In the genomic region with DNA sequence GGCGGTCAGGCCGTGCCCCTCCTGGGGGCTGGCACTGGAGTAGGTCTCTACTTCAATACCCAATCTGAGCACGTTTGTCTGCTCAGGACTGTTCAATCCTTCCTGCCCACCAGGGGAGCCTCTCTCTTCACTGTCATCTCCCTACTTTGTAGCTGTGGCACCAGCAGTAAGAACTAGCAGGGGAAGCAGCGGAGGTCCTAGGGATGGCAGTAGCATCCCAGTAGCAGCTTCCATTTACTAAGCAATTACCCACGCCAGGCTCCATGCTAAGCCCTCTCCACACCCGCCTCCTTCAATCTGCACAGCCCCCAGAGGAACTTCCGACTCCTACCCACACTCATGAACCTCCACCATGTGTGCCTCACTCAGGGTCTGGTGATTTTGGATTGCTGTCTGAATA, we compare ENCODE assay signal across 22 cellular contexts. TPM values are rescaled to one million over a fixed set of nuclear protein-coding genes. Genes with fewer than 3 reads are reported as not detected.
A peak's percentile ranks its signal among the peaks of the same experiment; 100 is the strongest.
DNase-seq lines count a peak whose midpoint lies in the region; ATAC-seq, FAIRE-seq and TF ChIP-seq lines count a peak whose summit lies in the region.
"Had no signal": no experiment of that assay in that cellular context is flagged by ENCODE, and none has a peak within 500 bp of the region (broad histone marks: within the 10 kb centered on the region; RNA-seq: fewer than 3 reads in every experiment).

No MANE protein-coding gene starts in this region.

- no peak for TF ChIP-seq RAD21 in A549 (conservative IDR thresholded peaks at IDR 0.05 in 1 of 2, IDR thresholded peaks at IDR 0.05 in 1 of 2)

- no peaks in the 10 kb centered on the region for H3K79me1 ChIP-seq in mesenchymal stem cell (replicated peaks; ENCODE audit: low read length, poor library complexity, severe bottlenecking)

- H3K18ac ChIP-seq in mesenchymal stem cell (ENCODE audit: low read depth in 1 of 2, low read length in 2 of 2) = no peak overlapping the region

- H3K4me1 ChIP-seq in A549 = no peaks in the 10 kb centered on the region
- no peaks in the 10 kb centered on the region for H3K4me1 ChIP-seq in Panc1 (ENCODE audit: control insufficient read depth, insufficient read depth, low read length)
- H3K4me1 ChIP-seq in mesenchymal stem cell (ENCODE audit: control insufficient read depth, insufficient read depth, low read depth, low read length) = peaks cover 2% of the 10 kb centered on the region

- no peak overlapping the region for H3K9ac ChIP-seq in mesenchymal stem cell (ENCODE audit: low read length)

- no peak overlapping the region for H2BK120ac ChIP-seq in mesenchymal stem cell (ENCODE audit: low read depth, low read length)

- DNase-seq in A549 (ENCODE audit: low read depth in 1 of 2, low spot score in 1 of 2) = no peak
- DNase-seq in Panc1 (ENCODE audit: low read depth, low spot score) = no peak
- DNase-seq in mesenchymal stem cell = no peak
- DNase-seq in activated CD8-positive, alpha-beta T cell treated with anti-CD3 and anti-CD28 coated beads, Interleukin-2, amount 10 ng/mL, durations not matched to agents 7 days and 5 days = no peak
- no peak for DNase-seq in HEK293T (ENCODE audit: extremely low spot score)
- no peak for DNase-seq in posterior vena cava (ENCODE audit: low spot score)
- DNase-seq: ACHN; AML-193; C1 segment of cervical spinal cord; Calu3; CD4-positive, alpha-beta memory T cell; COR-L47; DMS53; DMS79 treated with DMSO at 0.1 percent for 48 hours; H7; HCEC 1CT had no signal

- H3K4me3 ChIP-seq in A549 (no peak overlapping the region), Panc1 (ENCODE audit: low read depth in 2 of 2, low read length in 2 of 2) (no peak overlapping the region), mesenchymal stem cell (ENCODE audit: insufficient read depth in 1 of 2, low read depth in 1 of 2, low read length in 2 of 2) (no peak overlapping the region)

- peaks cover 6% of the 10 kb centered on the region for H3K27me3 Mint-ChIP-seq in activated CD8-positive, alpha-beta T cell treated with anti-CD3 and anti-CD28 coated beads, Interleukin-2, amount 10 ng/mL, durations not matched to agents 7 days and 5 days (ENCODE audit: low read depth)

- ATAC-seq in A549 (peak; percentile 41 to 44; a peak in 2 of 6 replicates), Panc1 (peak; percentile 38; the same call in 1 of the 2 replicates)
- ATAC-seq in activated CD8-positive, alpha-beta T cell treated with anti-CD3 and anti-CD28 coated beads, Interleukin-2, amount 10 ng/mL, durations not matched to agents 7 days and 5 days = no peak

- H3K4me1 Mint-ChIP-seq in activated CD8-positive, alpha-beta T cell treated with anti-CD3 and anti-CD28 coated beads, Interleukin-2, amount 10 ng/mL, durations not matched to agents 7 days and 5 days (ENCODE audit: low read depth) = no peaks in the 10 kb centered on the region
- H3K4me1 Mint-ChIP-seq: CD4-positive, alpha-beta memory T cell had no signal

- no peak for TF ChIP-seq EP300 in A549 (IDR thresholded peaks at IDR 0.05)

- H3K27me3 ChIP-seq in Panc1 (ENCODE audit: control insufficient read depth, insufficient read depth, low read length) (0 out of 2 replicates have a peak, but pooled peaks cover 4% of the 10 kb centered on the region), mesenchymal stem cell (ENCODE audit: control insufficient read depth in 1 of 2, insufficient read depth in 1 of 2, low read length in 2 of 2) (peaks cover 6 to 65% of the 10 kb centered on the region in 2 experiments)

- in situ Hi-C loops in Panc1 (cut with HindIII; ENCODE audit: low pct_unique_long_range_greater_than_20kb, low sequenced_read_pairs) = no loop called here

- TF ChIP-seq CTCF in A549 (IDR thresholded peaks at IDR 0.05) (no peak), Panc1 (IDR thresholded peaks at IDR 0.05) (no peak)

- H3K14ac ChIP-seq in mesenchymal stem cell (ENCODE audit: low read length in 2 of 2) = no peak overlapping the region

- H3K27ac ChIP-seq in A549 (no peak overlapping the region), Panc1 (ENCODE audit: low read length) (no peak overlapping the region), mesenchymal stem cell (ENCODE audit: low read length, poor library complexity, severe bottlenecking) (no peak overlapping the region)
- H3K27ac ChIP-seq: 22Rv1 had no signal

- H3K9me3 ChIP-seq in A549 (no peaks in the 10 kb centered on the region), Panc1 (ENCODE audit: control insufficient read depth, insufficient read depth, low read depth, low read length) (no peaks in the 10 kb centered on the region), mesenchymal stem cell (ENCODE audit: control insufficient read depth, low read length) (no peaks in the 10 kb centered on the region)

- no TSS peak for BruUV-seq in Panc1 (replicated peaks; lab: Mats Ljungman, UMichigan)

- FAIRE-seq in A549 (lab: Jason Lieb, UNC) = no peak
- FAIRE-seq: A204.1, G401.6, GM12892, H1 had no signal

- no peak overlapping the region for H3K4me3 Mint-ChIP-seq in activated CD8-positive, alpha-beta T cell treated with anti-CD3 and anti-CD28 coated beads, Interleukin-2, amount 10 ng/mL, durations not matched to agents 7 days and 5 days
- H3K4me3 Mint-ChIP-seq: CD4-positive, alpha-beta memory T cell had no signal

- H3K36me3 ChIP-seq in Panc1 (ENCODE audit: control insufficient read depth, insufficient read depth, low read length) (no peaks in the 10 kb centered on the region), mesenchymal stem cell (ENCODE audit: control insufficient read depth in 1 of 2, insufficient read depth in 2 of 2, low read depth in 1 of 2, low read length in 2 of 2) (no peaks in the 10 kb centered on the region)

- no peak overlapping the region for H3K27ac Mint-ChIP-seq in activated CD8-positive, alpha-beta T cell treated with anti-CD3 and anti-CD28 coated beads, Interleukin-2, amount 10 ng/mL, durations not matched to agents 7 days and 5 days
- H3K27ac Mint-ChIP-seq: CD4-positive, alpha-beta memory T cell had no signal

- no peak overlapping the region for H2AK5ac ChIP-seq in mesenchymal stem cell (ENCODE audit: low read length, severe bottlenecking)

- no peak overlapping the region for H4K91ac ChIP-seq in mesenchymal stem cell (ENCODE audit: low read length)

- no peak overlapping the region for H2AFZ ChIP-seq in mesenchymal stem cell (ENCODE audit: low read depth, low read length)

- H3K4me2 ChIP-seq in A549 (no peak overlapping the region), mesenchymal stem cell (ENCODE audit: low read length, poor library complexity, severe bottlenecking) (no peak overlapping the region)

- WGBS in A549 (ENCODE audit: missing lambda C conversion rate) = 52% methylated on average over 7 of the region's 7 CpGs
- WGBS in mesenchymal stem cell = 69% methylated on average over 6 of the region's 7 CpGs

- TF ChIP-seq POLR2A in A549 (IDR thresholded peaks at IDR 0.05; ENCODE audit: low read length) = no peak

- H2BK12ac ChIP-seq in mesenchymal stem cell (ENCODE audit: low read length in 2 of 2) = no peak overlapping the region

- CTCF ChIA-PET in A549 (lab: Yijun Ruan, JAX) (interaction anchor here (1.0 to 2.1 kb wide), 2 partner anchors 25 to 27 kb away, joined by 4 to 5 read pairs; no protein-coding TSS in a partner anchor), Panc1 (lab: Charles Lee) (no interaction called here), HEK293T (lab: Yijun Ruan, JAX) (no interaction called here)
- CTCF ChIA-PET in activated CD8-positive, alpha-beta T cell treated with anti-CD3 and anti-CD28 coated beads, Interleukin-2, amount 10 ng/mL, durations not matched to agents 7 days and 5 days (lab: Charles Lee) = no interaction called here

- no peak overlapping the region for H3K4ac ChIP-seq in mesenchymal stem cell (ENCODE audit: low read depth in 1 of 2, low read length in 2 of 2)

- POLR2A ChIA-PET in A549 (lab: Yijun Ruan, JAX) (no interaction called here), Panc1 (lab: Charles Lee) (no interaction called here), HEK293T (lab: Yijun Ruan, JAX) (interaction anchor here (1.1 kb wide), 1 partner anchor 9 kb away, joined by 4 read pairs; no protein-coding TSS in a partner anchor)
- POLR2A ChIA-PET in activated CD8-positive, alpha-beta T cell treated with anti-CD3 and anti-CD28 coated beads, Interleukin-2, amount 10 ng/mL, durations not matched to agents 7 days and 5 days (lab: Charles Lee) = no interaction called here

- intact Hi-C loops in Panc1 (cut with micrococcal nuclease; ENCODE audit: unreplicated experiment) (no loop called here), posterior vena cava (cut with DNase I) (no loop called here)

- no peak overlapping the region for H3K23ac ChIP-seq in mesenchymal stem cell (ENCODE audit: low read length in 2 of 2)

- H3K9me3 Mint-ChIP-seq in activated CD8-positive, alpha-beta T cell treated with anti-CD3 and anti-CD28 coated beads, Interleukin-2, amount 10 ng/mL, durations not matched to agents 7 days and 5 days (ENCODE audit: insufficient read depth) = no peaks in the 10 kb centered on the region

- H2BK5ac ChIP-seq in mesenchymal stem cell (ENCODE audit: low read depth, low read length, poor library complexity, severe bottlenecking) = no peak overlapping the region

- H3K36me3 Mint-ChIP-seq in activated CD8-positive, alpha-beta T cell treated with anti-CD3 and anti-CD28 coated beads, Interleukin-2, amount 10 ng/mL, durations not matched to agents 7 days and 5 days (ENCODE audit: low read depth) = no peaks in the 10 kb centered on the region
- H3K36me3 Mint-ChIP-seq: CD4-positive, alpha-beta memory T cell had no signal

- H4K8ac ChIP-seq in mesenchymal stem cell (ENCODE audit: low read length) = peak overlapping the region; percentile 53

- H2BK15ac ChIP-seq in mesenchymal stem cell (ENCODE audit: low read depth, poor library complexity, severe bottlenecking) = no peak overlapping the region

TF ChIP-seq in A549, 52 proteins besides CTCF, POLR2A, EP300 and RAD21 (continues in another document):
- TF ChIP-seq HDAC2 (IDR thresholded peaks at IDR 0.05) (no peak), BHLHE40 (IDR thresholded peaks at IDR 0.05; ENCODE audit: low read depth, low read length) (no peak), RFX5 (IDR thresholded peaks at IDR 0.05) (no peak), ZNF302 (CRISPR knock-in tag; IDR thresholded peaks at IDR 0.05) (no peak)

TF ChIP-seq in HEK293T, 16 proteins besides CTCF, POLR2A, EP300 and RAD21 (continues in another document):
- TF ChIP-seq ZNF384 (IDR thresholded peaks at IDR 0.05) = no peak
- TF ChIP-seq TARDBP (IDR thresholded peaks at IDR 0.05) = no peak
- no peak for TF ChIP-seq ARNT (IDR thresholded peaks at IDR 0.05)
- no peak for TF ChIP-seq CTBP1 (IDR thresholded peaks at IDR 0.05; ENCODE audit: borderline replicate concordance)

RNA-seq across cellular contexts. Expression of gene FSTL4, which starts 31.7 kb away (rescaled TPM):
- polyA plus RNA-seq in A549 (2011; rRNA removed) = 1.8 and 2.8 TPM in 2 replicates
- polyA plus RNA-seq in A549 (2012; cell fraction: cytosol; rRNA removed) = 0.66 and 0.97 TPM in 2 replicates
- 1.5 and 1.7 TPM in 2 replicates for polyA plus RNA-seq in A549 (2012; cell fraction: nucleus; rRNA removed)
- 0.90 to 1.6 TPM (median 0.92 TPM) in 3 replicates for polyA plus RNA-seq in A549 (2017; fragmentation: RNase III; extraction: RNeasy Plus Mini Kit Qiagen cat#74134 plus additional on column Dnase treatment)
- 3.2 and 5.2 TPM in 2 replicates for polyA minus RNA-seq in A549 (2011; rRNA and poly(A)+ RNA removed)
- 0.18 TPM for total RNA-seq in Panc1 (2021; ENCODE audit: unreplicated experiment)
- 0.10 TPM for polyA plus RNA-seq in Panc1 (2012; ENCODE audit: insufficient read length)
- 0.07 TPM for polyA plus RNA-seq in mesenchymal stem cell (2013, experiment 1 of 2)
- polyA plus RNA-seq in mesenchymal stem cell (2013, experiment 2 of 2) = 0.01 TPM
- total RNA-seq in activated CD8-positive, alpha-beta T cell treated with anti-CD3 and anti-CD28 coated beads, Interleukin-2, amount 10 ng/mL, durations not matched to agents 7 days and 5 days = not detected
- under 1 TPM in 1 of 2 donors, not detected in 1; 0.46 TPM for total RNA-seq in posterior vena cava
- total RNA-seq: Calu3; CD4-positive, alpha-beta memory T cell had no signal
- polyA plus RNA-seq: BJ; CD4-positive, alpha-beta memory T cell had no signal
